Comparison of ENCODE assay signal across 1 cellular context in genomic region chr10:50623299-50624153, GRCh38.
TF ChIP-seq lines count a peak whose summit lies in the region.

TSS of gene SGMS1 (minus strand) at chr10:50623956. CDS start at chr10:50344114, 279,842 bp downstream.

TF ChIP-seq in HepG2, 621 proteins besides CTCF, POLR2A, EP300 and RAD21 (continued from another document and continues in another):
- TF ChIP-seq, protein P1, sequence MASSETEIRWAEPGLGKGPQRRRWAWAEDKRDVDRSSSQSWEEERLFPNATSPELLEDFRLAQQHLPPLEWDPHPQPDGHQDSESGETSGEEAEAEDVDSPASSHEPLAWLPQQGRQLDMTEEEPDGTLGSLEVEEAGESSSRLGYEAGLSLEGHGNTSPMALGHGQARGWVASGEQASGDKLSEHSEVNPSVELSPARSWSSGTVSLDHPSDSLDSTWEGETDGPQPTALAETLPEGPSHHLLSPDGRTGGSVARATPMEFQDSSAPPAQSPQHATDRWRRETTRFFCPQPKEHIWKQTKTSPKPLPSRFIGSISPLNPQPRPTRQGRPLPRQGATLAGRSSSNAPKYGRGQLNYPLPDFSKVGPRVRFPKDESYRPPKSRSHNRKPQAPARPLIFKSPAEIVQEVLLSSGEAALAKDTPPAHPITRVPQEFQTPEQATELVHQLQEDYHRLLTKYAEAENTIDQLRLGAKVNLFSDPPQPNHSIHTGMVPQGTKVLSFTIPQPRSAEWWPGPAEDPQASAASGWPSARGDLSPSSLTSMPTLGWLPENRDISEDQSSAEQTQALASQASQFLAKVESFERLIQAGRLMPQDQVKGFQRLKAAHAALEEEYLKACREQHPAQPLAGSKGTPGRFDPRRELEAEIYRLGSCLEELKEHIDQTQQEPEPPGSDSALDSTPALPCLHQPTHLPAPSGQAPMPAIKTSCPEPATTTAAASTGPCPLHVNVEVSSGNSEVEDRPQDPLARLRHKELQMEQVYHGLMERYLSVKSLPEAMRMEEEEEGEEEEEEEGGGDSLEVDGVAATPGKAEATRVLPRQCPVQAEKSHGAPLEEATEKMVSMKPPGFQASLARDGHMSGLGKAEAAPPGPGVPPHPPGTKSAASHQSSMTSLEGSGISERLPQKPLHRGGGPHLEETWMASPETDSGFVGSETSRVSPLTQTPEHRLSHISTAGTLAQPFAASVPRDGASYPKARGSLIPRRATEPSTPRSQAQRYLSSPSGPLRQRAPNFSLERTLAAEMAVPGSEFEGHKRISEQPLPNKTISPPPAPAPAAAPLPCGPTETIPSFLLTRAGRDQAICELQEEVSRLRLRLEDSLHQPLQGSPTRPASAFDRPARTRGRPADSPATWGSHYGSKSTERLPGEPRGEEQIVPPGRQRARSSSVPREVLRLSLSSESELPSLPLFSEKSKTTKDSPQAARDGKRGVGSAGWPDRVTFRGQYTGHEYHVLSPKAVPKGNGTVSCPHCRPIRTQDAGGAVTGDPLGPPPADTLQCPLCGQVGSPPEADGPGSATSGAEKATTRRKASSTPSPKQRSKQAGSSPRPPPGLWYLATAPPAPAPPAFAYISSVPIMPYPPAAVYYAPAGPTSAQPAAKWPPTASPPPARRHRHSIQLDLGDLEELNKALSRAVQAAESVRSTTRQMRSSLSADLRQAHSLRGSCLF (CRISPR knock-in tag; IDR thresholded peaks at IDR 0.05; ENCODE audit: borderline replicate concordance): no peak
- TF ChIP-seq NFATC3 (CRISPR knock-in tag; IDR thresholded peaks at IDR 0.05): no peak
- TF ChIP-seq ONECUT2 (CRISPR knock-in tag; IDR thresholded peaks at IDR 0.05): no peak
- peak; percentile 82 for TF ChIP-seq ZNF607 (CRISPR knock-in tag; IDR thresholded peaks at IDR 0.05; ENCODE audit: borderline replicate concordance)
- no peak; the same call in 2 of the 3 replicates for TF ChIP-seq MXI1 (IDR thresholded peaks at IDR 0.05; ENCODE audit: borderline replicate concordance, low read depth, low read length)
- TF ChIP-seq, protein P2, sequence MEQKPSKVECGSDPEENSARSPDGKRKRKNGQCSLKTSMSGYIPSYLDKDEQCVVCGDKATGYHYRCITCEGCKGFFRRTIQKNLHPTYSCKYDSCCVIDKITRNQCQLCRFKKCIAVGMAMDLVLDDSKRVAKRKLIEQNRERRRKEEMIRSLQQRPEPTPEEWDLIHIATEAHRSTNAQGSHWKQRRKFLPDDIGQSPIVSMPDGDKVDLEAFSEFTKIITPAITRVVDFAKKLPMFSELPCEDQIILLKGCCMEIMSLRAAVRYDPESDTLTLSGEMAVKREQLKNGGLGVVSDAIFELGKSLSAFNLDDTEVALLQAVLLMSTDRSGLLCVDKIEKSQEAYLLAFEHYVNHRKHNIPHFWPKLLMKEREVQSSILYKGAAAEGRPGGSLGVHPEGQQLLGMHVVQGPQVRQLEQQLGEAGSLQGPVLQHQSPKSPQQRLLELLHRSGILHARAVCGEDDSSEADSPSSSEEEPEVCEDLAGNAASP (CRISPR knock-in tag; IDR thresholded peaks at IDR 0.05; ENCODE audit: borderline replicate concordance): no peak
- no peak; the same call in 1 of the 2 replicates for TF ChIP-seq ZNF501 (CRISPR knock-in tag; IDR thresholded peaks at IDR 0.05)
- TF ChIP-seq, protein P3, sequence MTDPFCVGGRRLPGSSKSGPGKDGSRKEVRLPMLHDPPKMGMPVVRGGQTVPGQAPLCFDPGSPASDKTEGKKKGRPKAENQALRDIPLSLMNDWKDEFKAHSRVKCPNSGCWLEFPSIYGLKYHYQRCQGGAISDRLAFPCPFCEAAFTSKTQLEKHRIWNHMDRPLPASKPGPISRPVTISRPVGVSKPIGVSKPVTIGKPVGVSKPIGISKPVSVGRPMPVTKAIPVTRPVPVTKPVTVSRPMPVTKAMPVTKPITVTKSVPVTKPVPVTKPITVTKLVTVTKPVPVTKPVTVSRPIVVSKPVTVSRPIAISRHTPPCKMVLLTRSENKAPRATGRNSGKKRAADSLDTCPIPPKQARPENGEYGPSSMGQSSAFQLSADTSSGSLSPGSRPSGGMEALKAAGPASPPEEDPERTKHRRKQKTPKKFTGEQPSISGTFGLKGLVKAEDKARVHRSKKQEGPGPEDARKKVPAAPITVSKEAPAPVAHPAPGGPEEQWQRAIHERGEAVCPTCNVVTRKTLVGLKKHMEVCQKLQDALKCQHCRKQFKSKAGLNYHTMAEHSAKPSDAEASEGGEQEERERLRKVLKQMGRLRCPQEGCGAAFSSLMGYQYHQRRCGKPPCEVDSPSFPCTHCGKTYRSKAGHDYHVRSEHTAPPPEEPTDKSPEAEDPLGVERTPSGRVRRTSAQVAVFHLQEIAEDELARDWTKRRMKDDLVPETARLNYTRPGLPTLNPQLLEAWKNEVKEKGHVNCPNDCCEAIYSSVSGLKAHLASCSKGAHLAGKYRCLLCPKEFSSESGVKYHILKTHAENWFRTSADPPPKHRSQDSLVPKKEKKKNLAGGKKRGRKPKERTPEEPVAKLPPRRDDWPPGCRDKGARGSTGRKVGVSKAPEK (CRISPR knock-in tag; IDR thresholded peaks at IDR 0.05; ENCODE audit: borderline replicate concordance): no peak
- no peak for TF ChIP-seq DNMT1 (CRISPR knock-in tag; IDR thresholded peaks at IDR 0.05)
- no peak for TF ChIP-seq SAFB2 (CRISPR knock-in tag; IDR thresholded peaks at IDR 0.05; ENCODE audit: borderline replicate concordance, low read depth)
- no peak for TF ChIP-seq ZNF616 (CRISPR knock-in tag; IDR thresholded peaks at IDR 0.05; ENCODE audit: low read depth)
- TF ChIP-seq ZNF552 (CRISPR knock-in tag; IDR thresholded peaks at IDR 0.05; ENCODE audit: borderline replicate concordance): no peak
- 0 out of 2 replicates have a peak, but pooled peaks have one; percentile 34 for TF ChIP-seq GATA4 (IDR thresholded peaks at IDR 0.05; ENCODE audit: borderline replicate concordance, low read depth)
- TF ChIP-seq HNF1A (IDR thresholded peaks at IDR 0.05; ENCODE audit: low read depth): no peak
- TF ChIP-seq HNF1A (CRISPR knock-in tag; IDR thresholded peaks at IDR 0.05; ENCODE audit: borderline replicate concordance): 0 out of 2 replicates have a peak, but pooled peaks have one; percentile 21
- no peak for TF ChIP-seq FUBP1 (CRISPR knock-in tag; IDR thresholded peaks at IDR 0.05; ENCODE audit: borderline replicate concordance)
- peak; percentile 35 for TF ChIP-seq SRY (CRISPR knock-in tag; IDR thresholded peaks at IDR 0.05)
- no peak for TF ChIP-seq KLF12 (CRISPR knock-in tag; IDR thresholded peaks at IDR 0.05; ENCODE audit: borderline replicate concordance)
- TF ChIP-seq GFI1 (CRISPR knock-in tag; IDR thresholded peaks at IDR 0.05; ENCODE audit: borderline replicate concordance): peak; percentile 38; the same call in 1 of the 2 replicates
- no peak for TF ChIP-seq GMEB1 (CRISPR knock-in tag; IDR thresholded peaks at IDR 0.05; ENCODE audit: borderline replicate concordance)
- TF ChIP-seq ETV6 (CRISPR knock-in tag; conservative IDR thresholded peaks at IDR 0.05): no peak
- no peak for TF ChIP-seq ZBTB1 (CRISPR knock-in tag; IDR thresholded peaks at IDR 0.05; ENCODE audit: borderline replicate concordance)
- TF ChIP-seq ZNF746 (CRISPR knock-in tag; IDR thresholded peaks at IDR 0.05): peak; percentile 43; the same call in 1 of the 2 replicates
- TF ChIP-seq, protein P4, sequence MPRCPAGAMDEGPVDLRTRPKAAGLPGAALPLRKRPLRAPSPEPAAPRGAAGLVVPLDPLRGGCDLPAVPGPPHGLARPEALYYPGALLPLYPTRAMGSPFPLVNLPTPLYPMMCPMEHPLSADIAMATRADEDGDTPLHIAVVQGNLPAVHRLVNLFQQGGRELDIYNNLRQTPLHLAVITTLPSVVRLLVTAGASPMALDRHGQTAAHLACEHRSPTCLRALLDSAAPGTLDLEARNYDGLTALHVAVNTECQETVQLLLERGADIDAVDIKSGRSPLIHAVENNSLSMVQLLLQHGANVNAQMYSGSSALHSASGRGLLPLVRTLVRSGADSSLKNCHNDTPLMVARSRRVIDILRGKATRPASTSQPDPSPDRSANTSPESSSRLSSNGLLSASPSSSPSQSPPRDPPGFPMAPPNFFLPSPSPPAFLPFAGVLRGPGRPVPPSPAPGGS (CRISPR knock-in tag; IDR thresholded peaks at IDR 0.05): no peak
- TF ChIP-seq, protein P5, sequence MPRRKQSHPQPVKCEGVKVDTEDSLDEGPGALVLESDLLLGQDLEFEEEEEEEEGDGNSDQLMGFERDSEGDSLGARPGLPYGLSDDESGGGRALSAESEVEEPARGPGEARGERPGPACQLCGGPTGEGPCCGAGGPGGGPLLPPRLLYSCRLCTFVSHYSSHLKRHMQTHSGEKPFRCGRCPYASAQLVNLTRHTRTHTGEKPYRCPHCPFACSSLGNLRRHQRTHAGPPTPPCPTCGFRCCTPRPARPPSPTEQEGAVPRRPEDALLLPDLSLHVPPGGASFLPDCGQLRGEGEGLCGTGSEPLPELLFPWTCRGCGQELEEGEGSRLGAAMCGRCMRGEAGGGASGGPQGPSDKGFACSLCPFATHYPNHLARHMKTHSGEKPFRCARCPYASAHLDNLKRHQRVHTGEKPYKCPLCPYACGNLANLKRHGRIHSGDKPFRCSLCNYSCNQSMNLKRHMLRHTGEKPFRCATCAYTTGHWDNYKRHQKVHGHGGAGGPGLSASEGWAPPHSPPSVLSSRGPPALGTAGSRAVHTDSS (CRISPR knock-in tag; conservative IDR thresholded peaks at IDR 0.05): no peak
- peak; percentile 74 for TF ChIP-seq MXD4 (CRISPR knock-in tag; IDR thresholded peaks at IDR 0.05)
- TF ChIP-seq CBX2 (IDR thresholded peaks at IDR 0.05; ENCODE audit: low read depth, low read length): no peak
- no peak for TF ChIP-seq CBX2 (CRISPR knock-in tag; IDR thresholded peaks at IDR 0.05; ENCODE audit: low read depth)
- peak; percentile 63; the same call in 1 of the 2 replicates for TF ChIP-seq ZNF160 (CRISPR knock-in tag; IDR thresholded peaks at IDR 0.05)
- TF ChIP-seq ZNF672 (CRISPR knock-in tag; IDR thresholded peaks at IDR 0.05): no peak
